In genomic region chr12:132672678-132673077, GRCh38 we compare ENCODE assay signal across 15 cellular contexts. TPM values are rescaled to one million over a fixed set of nuclear protein-coding genes. Genes with fewer than 3 reads are reported as not detected.
DNase-seq lines count a peak whose midpoint lies in the region; ATAC-seq and TF ChIP-seq lines count a peak whose summit lies in the region.
"Had no signal": no experiment of that assay in that cellular context is flagged by ENCODE, and none has a peak within 500 bp of the region (broad histone marks: within the 10 kb centered on the region; RNA-seq: fewer than 3 reads in every experiment).

No MANE protein-coding gene starts in this region.

- H3K4me3 ChIP-seq in A673 (ENCODE audit: low read depth, low read length, poor library complexity, severe bottlenecking) (no peak overlapping the region), fibroblast of mammary gland (ENCODE audit: control insufficient read depth, low read depth, low read length) (no peak overlapping the region)
- H3K4me3 ChIP-seq in BLaER1 treated with 17β-estradiol and CSF1 and Interleukin-3, amounts not matched to agents 10 nM and 100 nM = no peak overlapping the region

- H3K27ac ChIP-seq in A673 (ENCODE audit: low read depth, low read length, poor library complexity, severe bottlenecking) = no peak overlapping the region
- peak overlapping the region in 2 of 11 experiments; percentile 26 to 36; a peak in 2 of 22 replicates for H3K27ac ChIP-seq in BLaER1 treated with 17β-estradiol and CSF1 and Interleukin-3, amounts not matched to agents 10 nM and 100 nM

- no peaks in the 10 kb centered on the region for H3K9me3 ChIP-seq in A673 (ENCODE audit: low read depth, low read length, poor library complexity, severe bottlenecking)
- no peaks in the 10 kb centered on the region for H3K9me3 ChIP-seq in BLaER1 treated with 17β-estradiol and CSF1 and Interleukin-3, amounts not matched to agents 10 nM and 100 nM (replicated peaks in 1 of 11)
- H3K9me3 ChIP-seq: BE2C, Caco-2 had no signal

- peak overlapping the region in 2 of 11 experiments; percentile 7 to 23; a peak in 2 of 22 replicates for H3K9ac ChIP-seq in BLaER1 treated with 17β-estradiol and CSF1 and Interleukin-3, amounts not matched to agents 10 nM and 100 nM

- H3K27ac Mint-ChIP-seq in activated CD8-positive, alpha-beta T cell treated with anti-CD3 and anti-CD28 coated beads, Interleukin-2, amount 10 ng/mL, durations not matched to agents 7 days and 5 days = no peak overlapping the region
- H3K27ac Mint-ChIP-seq: HFFc6 had no signal

- POLR2A ChIA-PET in A673 (lab: Charles Lee; ENCODE audit: low non-redundant PET) = interaction anchor here (0.6 kb wide), 1 partner anchor 8 kb away, joined by 4 read pairs; no protein-coding TSS in a partner anchor
- POLR2A ChIA-PET in activated CD8-positive, alpha-beta T cell treated with anti-CD3 and anti-CD28 coated beads, Interleukin-2, amount 10 ng/mL, durations not matched to agents 7 days and 5 days (lab: Charles Lee) = no interaction called here

- H3K9me3 Mint-ChIP-seq in activated CD8-positive, alpha-beta T cell treated with anti-CD3 and anti-CD28 coated beads, Interleukin-2, amount 10 ng/mL, durations not matched to agents 7 days and 5 days (ENCODE audit: insufficient read depth) = no peaks in the 10 kb centered on the region
- H3K9me3 Mint-ChIP-seq: CD8-positive, alpha-beta memory T cell; HFFc6 had no signal

- peaks cover 89% of the 10 kb centered on the region for H3K36me3 ChIP-seq in A673 (ENCODE audit: insufficient read depth, low read length, poor library complexity, severe bottlenecking)
- peaks cover 89 to 100% (median 96%) of the 10 kb centered on the region in 11 experiments for H3K36me3 ChIP-seq in BLaER1 treated with 17β-estradiol and CSF1 and Interleukin-3, amounts not matched to agents 10 nM and 100 nM

- peaks cover 4% of the 10 kb centered on the region for H3K4me1 Mint-ChIP-seq in activated CD8-positive, alpha-beta T cell treated with anti-CD3 and anti-CD28 coated beads, Interleukin-2, amount 10 ng/mL, durations not matched to agents 7 days and 5 days (ENCODE audit: low read depth)

- H3K4me1 ChIP-seq in A673 (ENCODE audit: insufficient read depth, low read length, poor library complexity, severe bottlenecking) = no peaks in the 10 kb centered on the region
- H3K4me1 ChIP-seq in BLaER1 treated with 17β-estradiol and CSF1 and Interleukin-3, amounts not matched to agents 10 nM and 100 nM = peaks cover 0 to 40% (median 21%) of the 10 kb centered on the region in 10 experiments; a peak in 15 of 20 replicates
- H3K4me1 ChIP-seq: BE2C, Caco-2 had no signal

- peaks cover 0 to 39% (median 19%) of the 10 kb centered on the region in 11 experiments; a peak in 13 of 22 replicates for H4K20me1 ChIP-seq in BLaER1 treated with 17β-estradiol and CSF1 and Interleukin-3, amounts not matched to agents 10 nM and 100 nM

- no peak overlapping the region for H3K4me3 Mint-ChIP-seq in activated CD8-positive, alpha-beta T cell treated with anti-CD3 and anti-CD28 coated beads, Interleukin-2, amount 10 ng/mL, durations not matched to agents 7 days and 5 days
- H3K4me3 Mint-ChIP-seq: CD8-positive, alpha-beta memory T cell; HFFc6 had no signal

- H3K27me3 Mint-ChIP-seq in activated CD8-positive, alpha-beta T cell treated with anti-CD3 and anti-CD28 coated beads, Interleukin-2, amount 10 ng/mL, durations not matched to agents 7 days and 5 days (ENCODE audit: low read depth) = no peaks in the 10 kb centered on the region
- H3K27me3 Mint-ChIP-seq: CD8-positive, alpha-beta memory T cell had no signal

- no TSS peak for BruUV-seq in A673 (replicated peaks; lab: Mats Ljungman, UMichigan)

- intact Hi-C loops in A673 (cut with micrococcal nuclease; ENCODE audit: unreplicated experiment) = no loop called here
- intact Hi-C loops in sciatic nerve (cut with DNase I) = no loop called here

- H3K36me3 Mint-ChIP-seq in activated CD8-positive, alpha-beta T cell treated with anti-CD3 and anti-CD28 coated beads, Interleukin-2, amount 10 ng/mL, durations not matched to agents 7 days and 5 days (ENCODE audit: low read depth) = peaks cover 76% of the 10 kb centered on the region

- H3K27me3 ChIP-seq in A673 (replicated peaks; ENCODE audit: insufficient read depth, low read depth, low read length, poor library complexity) = no peaks in the 10 kb centered on the region
- no peaks in the 10 kb centered on the region for H3K27me3 ChIP-seq in BLaER1 treated with 17β-estradiol and CSF1 and Interleukin-3, amounts not matched to agents 10 nM and 100 nM
- H3K27me3 ChIP-seq: BE2C had no signal

- peak overlapping the region in 7 of 11 experiments; percentile 16 to 48 (median 27); a peak in 10 of 22 replicates for H3K4me2 ChIP-seq in BLaER1 treated with 17β-estradiol and CSF1 and Interleukin-3, amounts not matched to agents 10 nM and 100 nM

- TF ChIP-seq CTCF in A673 (conservative IDR thresholded peaks at IDR 0.05; ENCODE audit: low read depth, low read length) = no peak
- TF ChIP-seq CTCF in fibroblast of mammary gland (conservative IDR thresholded peaks at IDR 0.05; ENCODE audit: control insufficient read depth, insufficient read depth, low read depth, low read length) = no peak

- DNase-seq in A673 (ENCODE audit: low spot score) (peak; percentile 27), fibroblast of mammary gland (ENCODE audit: low read depth) (peak; percentile 7), sciatic nerve (ENCODE audit: low spot score) (no peak), islet precursor cell (no peak)
- no peak for DNase-seq in activated CD8-positive, alpha-beta T cell treated with anti-CD3 and anti-CD28 coated beads, Interleukin-2, amount 10 ng/mL, durations not matched to agents 7 days and 5 days
- DNase-seq: BE2C; Caco-2; CD8-positive, alpha-beta memory T cell; DND-41; GDM1; HCEC 1CT; HFFc6 had no signal

- ATAC-seq in sciatic nerve = peak; percentile 77
- ATAC-seq in activated CD8-positive, alpha-beta T cell treated with anti-CD3 and anti-CD28 coated beads, Interleukin-2, amount 10 ng/mL, durations not matched to agents 7 days and 5 days = no peak
- no peak for ATAC-seq in GM21390 (IDR thresholded peaks at IDR 0.05; ENCODE audit: unreplicated experiment)

- CTCF ChIA-PET in A673 (lab: Charles Lee) = no interaction called here
- CTCF ChIA-PET in activated CD8-positive, alpha-beta T cell treated with anti-CD3 and anti-CD28 coated beads, Interleukin-2, amount 10 ng/mL, durations not matched to agents 7 days and 5 days (lab: Charles Lee) = no interaction called here

RNA-seq across cellular contexts. Expression of gene POLE, which starts 14.5 kb away (rescaled TPM):
- total RNA-seq in A673 (2021) (229 and 239 TPM in 2 replicates), sciatic nerve (39.2 TPM)
- 100 to 1,000 TPM; 200 to 202 TPM for total RNA-seq in activated CD8-positive, alpha-beta T cell treated with anti-CD3 and anti-CD28 coated beads, Interleukin-2, amount 10 ng/mL, durations not matched to agents 7 days and 5 days

RNA-seq across cellular contexts. Expression of gene PXMP2, which starts 14.7 kb away (rescaled TPM):
- 52.2 and 52.6 TPM in 2 replicates for total RNA-seq in A673 (2021)
- total RNA-seq in sciatic nerve = 18.3 TPM
- 10 to 100 TPM; 38.0 to 40.6 TPM for total RNA-seq in activated CD8-positive, alpha-beta T cell treated with anti-CD3 and anti-CD28 coated beads, Interleukin-2, amount 10 ng/mL, durations not matched to agents 7 days and 5 days

RNA-seq across cellular contexts. Expression of gene PGAM5, which starts 38.0 kb away (rescaled TPM):
- total RNA-seq in A673 (2021) (108 and 121 TPM in 2 replicates), sciatic nerve (12.1 TPM)
- 10 to 100 TPM; 59.3 to 59.8 TPM for total RNA-seq in activated CD8-positive, alpha-beta T cell treated with anti-CD3 and anti-CD28 coated beads, Interleukin-2, amount 10 ng/mL, durations not matched to agents 7 days and 5 days

RNA-seq across cellular contexts. Expression of gene P2RX2, which starts 54.1 kb away (rescaled TPM):
- 0.17 TPM in 1 of 2 replicates, not detected in the other for total RNA-seq in A673 (2021)
- total RNA-seq in sciatic nerve = not detected
- not detected for total RNA-seq in activated CD8-positive, alpha-beta T cell treated with anti-CD3 and anti-CD28 coated beads, Interleukin-2, amount 10 ng/mL, durations not matched to agents 7 days and 5 days
- total RNA-seq: Caco-2; CD8-positive, alpha-beta memory T cell; H4; HFFc6 had no signal

Comparison
In these comparisons a context has a peak if more than half of its experiments do, and no peak if none do; other contexts are left out.
1. DNase-seq: peak in A673 (single experiment) and fibroblast of mammary gland (single experiment); none in sciatic nerve (single experiment), activated CD8-positive, alpha-beta T cell treated with anti-CD3 and anti-CD28 coated beads, Interleukin-2, amount 10 ng/mL, durations not matched to agents 7 days and 5 days (single experiment) and islet precursor cell (single experiment).